Comparison of ENCODE assay signal across 8 cellular contexts in genomic region chr1:175373786-175374623, GRCh38.
DNase-seq lines count a peak whose midpoint lies in the region; ATAC-seq and TF ChIP-seq lines count a peak whose summit lies in the region.

No MANE protein-coding gene starts in this region.

- H3K4me2 ChIP-seq in GM23248 (ENCODE audit: unreplicated experiment) = no peak overlapping the region

- H3K36me3 ChIP-seq in GM23248 (ENCODE audit: low read depth) = no peaks in the 10 kb centered on the region
- H3K36me3 ChIP-seq in Panc1 (ENCODE audit: control insufficient read depth, insufficient read depth, low read length) = no peaks in the 10 kb centered on the region

- DNase-seq in NCI-H345 (lab: John Stamatoyannopoulos, UW) (peak; percentile 29), NCI-H345 treated with DMSO at 0.1 percent for 48 hours (lab: John Stamatoyannopoulos, UW; ENCODE audit: unreplicated experiment) (no peak), GM23248 (peak; percentile 30), Panc1 (ENCODE audit: low read depth, low spot score) (no peak), epithelial cell of esophagus (ENCODE audit: low read depth) (no peak)
- no peak for DNase-seq in activated T-helper 1 cell treated with anti-CD3 and anti-CD28 coated beads, Interleukin-12 subunit alpha, Interleukin-12 subunit beta, Interleukin-2, Interleukin-4 antibody, amounts not matched to agents 30 ng/mL and 10 ng/mL and 1 ng/mL, durations not matched to agents 14 hours and 24 hours and 36 hours (ENCODE audit: low spot score)

- intact Hi-C loops in Panc1 (cut with micrococcal nuclease; ENCODE audit: unreplicated experiment) = loop anchor here (5.0 kb wide), 1 partner anchor 513 kb away; no protein-coding TSS in a partner anchor
- intact Hi-C loops in activated T-helper 1 cell treated with anti-CD3 and anti-CD28 coated beads, Interleukin-12 subunit alpha, Interleukin-12 subunit beta, Interleukin-2, Interleukin-4 antibody, amounts not matched to agents 30 ng/mL and 10 ng/mL and 1 ng/mL, durations not matched to agents 14 hours and 24 hours and 36 hours (cut with micrococcal nuclease) = loop anchor here (10.0 kb wide), 1 partner anchor 701 kb away; no protein-coding TSS in a partner anchor

- no peak overlapping the region for H3K9ac ChIP-seq in GM23248

- no peak overlapping the region for H3K27ac Mint-ChIP-seq in nephron
- no peak overlapping the region for H3K27ac Mint-ChIP-seq in activated T-helper 1 cell treated with anti-CD3 and anti-CD28 coated beads, Interleukin-12 subunit alpha, Interleukin-12 subunit beta, Interleukin-2, Interleukin-4 antibody, amounts not matched to agents 30 ng/mL and 10 ng/mL and 1 ng/mL, durations not matched to agents 14 hours and 24 hours and 36 hours

- H4K20me1 ChIP-seq in GM23248 (ENCODE audit: insufficient read depth) = no peaks in the 10 kb centered on the region

- H3K4me3 ChIP-seq in GM23248 = no peak overlapping the region
- no peak overlapping the region for H3K4me3 ChIP-seq in Panc1 (ENCODE audit: low read depth in 2 of 2, low read length in 2 of 2)
- no peak overlapping the region for H3K4me3 ChIP-seq in epithelial cell of esophagus (ENCODE audit: low read length)

- H3K27me3 ChIP-seq in GM23248 (replicated peaks; ENCODE audit: insufficient read depth) (no peaks in the 10 kb centered on the region), Panc1 (ENCODE audit: control insufficient read depth, insufficient read depth, low read length) (no peaks in the 10 kb centered on the region)

- H3K9me3 ChIP-seq in GM23248 (ENCODE audit: low read depth) (no peaks in the 10 kb centered on the region), Panc1 (ENCODE audit: control insufficient read depth, insufficient read depth, low read depth, low read length) (no peaks in the 10 kb centered on the region)

- CTCF ChIA-PET in Panc1 (lab: Charles Lee) = interaction anchor here (0.7 kb wide), 1 partner anchor 513 kb away, joined by 3 read pairs; no protein-coding TSS in a partner anchor

- H2AFZ ChIP-seq in GM23248 = no peak overlapping the region

- H3K9me2 ChIP-seq in GM23248 (ENCODE audit: insufficient read depth) = no peaks in the 10 kb centered on the region

- H3K4me1 ChIP-seq in GM23248 (ENCODE audit: insufficient read depth) (no peaks in the 10 kb centered on the region), Panc1 (ENCODE audit: control insufficient read depth, insufficient read depth, low read length) (no peaks in the 10 kb centered on the region)

- no peaks in the 10 kb centered on the region for H3F3A ChIP-seq in GM23248 (ENCODE audit: insufficient read depth)

- POLR2A ChIA-PET in Panc1 (lab: Charles Lee) = no interaction called here

- in situ Hi-C loops in GM23248 (cut with MboI) = no loop called here
- in situ Hi-C loops in Panc1 (cut with HindIII; ENCODE audit: low pct_unique_long_range_greater_than_20kb, low sequenced_read_pairs) = no loop called here

- no peak overlapping the region for H3K4me3 Mint-ChIP-seq in nephron
- no peak overlapping the region for H3K4me3 Mint-ChIP-seq in activated T-helper 1 cell treated with anti-CD3 and anti-CD28 coated beads, Interleukin-12 subunit alpha, Interleukin-12 subunit beta, Interleukin-2, Interleukin-4 antibody, amounts not matched to agents 30 ng/mL and 10 ng/mL and 1 ng/mL, durations not matched to agents 14 hours and 24 hours and 36 hours

- peaks cover 5% of the 10 kb centered on the region for H3K4me1 Mint-ChIP-seq in nephron
- no peaks in the 10 kb centered on the region for H3K4me1 Mint-ChIP-seq in activated T-helper 1 cell treated with anti-CD3 and anti-CD28 coated beads, Interleukin-12 subunit alpha, Interleukin-12 subunit beta, Interleukin-2, Interleukin-4 antibody, amounts not matched to agents 30 ng/mL and 10 ng/mL and 1 ng/mL, durations not matched to agents 14 hours and 24 hours and 36 hours (ENCODE audit: low read depth)

- no peaks in the 10 kb centered on the region for H3K79me2 ChIP-seq in GM23248 (ENCODE audit: insufficient read depth)

- WGBS in GM23248 (ENCODE audit: low coverage in 1 of 2, low lambda C conversion rate in 2 of 2, missing lambda C conversion rate in 2 of 2), 2 experiments = 33 to 37% methylated on average over 13 to 14 of the region's 14 CpGs

- ATAC-seq in Panc1 (peak; percentile 71; the same call in 1 of the 2 replicates), HG02973 (IDR thresholded peaks at IDR 0.05; ENCODE audit: unreplicated experiment) (no peak)

- TF ChIP-seq CTCF in Panc1 (IDR thresholded peaks at IDR 0.05) = peak; percentile 80
- peak; percentile 53 for TF ChIP-seq CTCF in epithelial cell of esophagus (IDR thresholded peaks at IDR 0.05; ENCODE audit: insufficient read depth, low read depth, low read length, missing control alignments)
- peak; percentile 73 to 82 (median 80) for TF ChIP-seq CTCF in nephron (IDR thresholded peaks at IDR 0.05; ENCODE audit: unreplicated experiment in 3 of 3)

- H3K9me3 Mint-ChIP-seq in nephron = no peaks in the 10 kb centered on the region
- H3K9me3 Mint-ChIP-seq in activated T-helper 1 cell treated with anti-CD3 and anti-CD28 coated beads, Interleukin-12 subunit alpha, Interleukin-12 subunit beta, Interleukin-2, Interleukin-4 antibody, amounts not matched to agents 30 ng/mL and 10 ng/mL and 1 ng/mL, durations not matched to agents 14 hours and 24 hours and 36 hours = no peaks in the 10 kb centered on the region

- no TSS peak for BruUV-seq in Panc1 (replicated peaks; lab: Mats Ljungman, UMichigan)

- H3K27me3 Mint-ChIP-seq in nephron (ENCODE audit: low read depth) = peaks cover 30% of the 10 kb centered on the region
- H3K27me3 Mint-ChIP-seq in activated T-helper 1 cell treated with anti-CD3 and anti-CD28 coated beads, Interleukin-12 subunit alpha, Interleukin-12 subunit beta, Interleukin-2, Interleukin-4 antibody, amounts not matched to agents 30 ng/mL and 10 ng/mL and 1 ng/mL, durations not matched to agents 14 hours and 24 hours and 36 hours (ENCODE audit: insufficient read depth) = peaks cover 10% of the 10 kb centered on the region

- no peaks in the 10 kb centered on the region for H3K36me3 Mint-ChIP-seq in nephron (ENCODE audit: low read depth)
- H3K36me3 Mint-ChIP-seq in activated T-helper 1 cell treated with anti-CD3 and anti-CD28 coated beads, Interleukin-12 subunit alpha, Interleukin-12 subunit beta, Interleukin-2, Interleukin-4 antibody, amounts not matched to agents 30 ng/mL and 10 ng/mL and 1 ng/mL, durations not matched to agents 14 hours and 24 hours and 36 hours (ENCODE audit: low read depth) = no peaks in the 10 kb centered on the region

- H3K27ac ChIP-seq in GM23248 (no peak overlapping the region), Panc1 (ENCODE audit: low read length) (no peak overlapping the region)

Comparison
In these comparisons a context has a peak if more than half of its experiments do, and no peak if none do; other contexts are left out.
1. DNase-seq: peak in NCI-H345 (single experiment) and GM23248 (single experiment); none in NCI-H345 treated with DMSO at 0.1 percent for 48 hours (single experiment), Panc1 (single experiment), epithelial cell of esophagus (single experiment) and activated T-helper 1 cell treated with anti-CD3 and anti-CD28 coated beads, Interleukin-12 subunit alpha, Interleukin-12 subunit beta, Interleukin-2, Interleukin-4 antibody, amounts not matched to agents 30 ng/mL and 10 ng/mL and 1 ng/mL, durations not matched to agents 14 hours and 24 hours and 36 hours (single experiment).
2. Peak in every context shown above with its lines, with median percentiles within 50 percentile points of each other: CTCF ChIP-seq.